Comparison of ENCODE assay signal across 12 cellular contexts in the genomic region with DNA sequence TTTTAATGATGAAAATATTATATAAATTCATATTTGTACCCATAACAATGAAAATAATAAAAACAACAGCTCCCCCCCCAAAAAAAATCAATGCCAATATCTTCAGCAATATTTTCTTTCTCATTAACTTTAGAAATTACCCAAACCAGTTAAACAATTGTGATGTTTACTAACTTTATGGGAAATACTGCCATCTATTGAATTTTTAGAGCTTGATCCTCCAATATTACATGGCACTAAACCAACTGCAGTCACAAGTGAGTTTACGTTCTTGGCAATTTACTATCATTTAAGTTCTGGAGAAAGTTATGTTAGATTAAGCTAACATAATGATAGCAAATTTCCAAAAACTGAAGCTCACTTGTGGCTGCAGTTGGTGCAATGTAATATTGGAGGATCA.
DNase-seq lines count a peak whose midpoint lies in the region; ATAC-seq and TF ChIP-seq lines count a peak whose summit lies in the region.
"Had no signal": no experiment of that assay in that cellular context is flagged by ENCODE, and none has a peak within 500 bp of the region (broad histone marks: within the 10 kb centered on the region; RNA-seq: fewer than 3 reads in every experiment).

No MANE protein-coding gene starts in this region.

- WGBS in thyroid gland, 2 donors = 16 to 19% methylated on average over 1 of the region's 1 CpG

- DNase-seq in A172 (ENCODE audit: low spot score) = peak; percentile 13
- peak; percentile 29 for DNase-seq in OCI-LY7 (ENCODE audit: low spot score)
- peak; percentile 1 for DNase-seq in fibroblast of mammary gland (ENCODE audit: low read depth)
- no peak for DNase-seq in CD1c-positive myeloid dendritic cell (ENCODE audit: extremely low spot score)
- DNase-seq in thyroid gland = no peak
- DNase-seq in activated CD4-positive, CD25-positive, alpha-beta regulatory T cell (lab: John Stamatoyannopoulos, UW) = no peak
- DNase-seq: anterior cingulate cortex; CD4-positive, alpha-beta memory T cell; KG1 had no signal

- H3K4me3 ChIP-seq in HEK293 (ENCODE audit: low read depth, low read length) (no peak overlapping the region), OCI-LY7 (ENCODE audit: low read depth, low read length, poor library complexity, severe bottlenecking) (no peak overlapping the region), fibroblast of mammary gland (ENCODE audit: control insufficient read depth, low read depth, low read length) (no peak overlapping the region), thyroid gland (replicated peaks in 1 of 3) (no peak overlapping the region)

- H3K36me3 ChIP-seq in HEK293 (ENCODE audit: control insufficient read depth in 2 of 2, insufficient read depth in 1 of 2, low read length in 2 of 2) (no peaks in the 10 kb centered on the region), OCI-LY7 (ENCODE audit: insufficient read depth, low read length) (no peaks in the 10 kb centered on the region), thyroid gland (no peaks in the 10 kb centered on the region)
- H3K36me3 ChIP-seq: neutrophil had no signal

- no peak overlapping the region for H3K27ac ChIP-seq in HEK293 (ENCODE audit: extremely low read depth, low read depth, low read length)
- no peak overlapping the region for H3K27ac ChIP-seq in OCI-LY7 (ENCODE audit: low read depth, low read length, poor library complexity, severe bottlenecking)
- no peak overlapping the region for H3K27ac ChIP-seq in thyroid gland
- H3K27ac ChIP-seq: neutrophil had no signal

- CTCF ChIA-PET in HEK293 (lab: Yijun Ruan, JAX) = interaction anchor here (0.6 to 2.2 kb wide), 4 partner anchors 11 to 1142 kb away, joined by 3 to 8 read pairs (median 4); no protein-coding TSS in a partner anchor
- CTCF ChIA-PET in OCI-LY7 (lab: Charles Lee; ENCODE audit: unreplicated experiment) = interaction anchor here (0.6 to 0.8 kb wide), 2 partner anchors 906 to 1142 kb away, joined by 3 read pairs; no protein-coding TSS in a partner anchor

- H3K9me2 ChIP-seq in OCI-LY7 (ENCODE audit: insufficient read depth, low read length) = no peaks in the 10 kb centered on the region

- no TSS peak for BruUV-seq in OCI-LY7 (replicated peaks; lab: Mats Ljungman, UMichigan)

- intact Hi-C loops in OCI-LY7 (cut with micrococcal nuclease; ENCODE audit: unreplicated experiment) (loop anchor here (2.0 to 5.0 kb wide), 3 partner anchors 336 to 1142 kb away; no protein-coding TSS in a partner anchor), thyroid gland (cut with DNase I) (no loop called here)

- no peak overlapping the region for H2AFZ ChIP-seq in OCI-LY7 (ENCODE audit: low read length)

- H3K79me2 ChIP-seq in OCI-LY7 (ENCODE audit: insufficient read depth, low read depth, low read length) = no peaks in the 10 kb centered on the region

- H3K9me3 ChIP-seq in HEK293 (ENCODE audit: control insufficient read depth, insufficient read depth, low read depth, low read length) (no peaks in the 10 kb centered on the region), OCI-LY7 (ENCODE audit: low read length) (no peaks in the 10 kb centered on the region), thyroid gland (no peaks in the 10 kb centered on the region)
- H3K9me3 ChIP-seq: neutrophil had no signal

- no peak overlapping the region for H3K4me2 ChIP-seq in OCI-LY7 (ENCODE audit: low read length)

- H4K20me1 ChIP-seq in OCI-LY7 (ENCODE audit: insufficient read depth, low read length) = no peaks in the 10 kb centered on the region

- no peaks in the 10 kb centered on the region for H3K27me3 ChIP-seq in thyroid gland
- H3K27me3 ChIP-seq: neutrophil had no signal

- no peak for TF ChIP-seq CTCF in HEK293 (tag by site-specific recombination; IDR thresholded peaks at IDR 0.05)
- TF ChIP-seq CTCF in OCI-LY7 (conservative IDR thresholded peaks at IDR 0.05; ENCODE audit: low read length) = peak; percentile 77
- no peak for TF ChIP-seq CTCF in fibroblast of mammary gland (conservative IDR thresholded peaks at IDR 0.05; ENCODE audit: control insufficient read depth, insufficient read depth, low read depth, low read length)
- no peak for TF ChIP-seq CTCF in thyroid gland (IDR thresholded peaks at IDR 0.05)

- H3K4me1 ChIP-seq in HEK293 (ENCODE audit: control insufficient read depth, insufficient read depth, low read length) (no peaks in the 10 kb centered on the region), OCI-LY7 (ENCODE audit: insufficient read depth, low read length, poor library complexity, severe bottlenecking) (no peaks in the 10 kb centered on the region), thyroid gland (no peaks in the 10 kb centered on the region)

- POLR2A ChIA-PET in HEK293 (lab: Yijun Ruan, JAX) (no interaction called here), OCI-LY7 (lab: Charles Lee) (interaction anchor here (0.6 to 1.0 kb wide), 3 partner anchors 20 to 572 kb away, joined by 3 to 5 read pairs (median 4); no protein-coding TSS in a partner anchor)

- no peak for TF ChIP-seq POLR2A in thyroid gland (IDR thresholded peaks at IDR 0.05)

- ATAC-seq in HG03045 (IDR thresholded peaks at IDR 0.05; ENCODE audit: unreplicated experiment) = no peak

TF ChIP-seq in HEK293, 187 proteins besides CTCF, POLR2A, EP300 and RAD21:
- TF ChIP-seq ZNF114 (tag by site-specific recombination; IDR thresholded peaks at IDR 0.05) (no peak), ZNF654 (tag by site-specific recombination; IDR thresholded peaks at IDR 0.05; ENCODE audit: low read depth) (peak; percentile 8; the same call in 1 of the 2 replicates)

Comparison
In these comparisons a context has a peak if more than half of its experiments do, and no peak if none do; other contexts are left out.
1. DNase-seq: peak in A172 (single experiment), OCI-LY7 (single experiment) and fibroblast of mammary gland (single experiment); none in CD1c-positive myeloid dendritic cell (single experiment), thyroid gland (0 of 2) and activated CD4-positive, CD25-positive, alpha-beta regulatory T cell (0 of 4).